1 cellular context compared by ENCODE assay signal in the genomic region with DNA sequence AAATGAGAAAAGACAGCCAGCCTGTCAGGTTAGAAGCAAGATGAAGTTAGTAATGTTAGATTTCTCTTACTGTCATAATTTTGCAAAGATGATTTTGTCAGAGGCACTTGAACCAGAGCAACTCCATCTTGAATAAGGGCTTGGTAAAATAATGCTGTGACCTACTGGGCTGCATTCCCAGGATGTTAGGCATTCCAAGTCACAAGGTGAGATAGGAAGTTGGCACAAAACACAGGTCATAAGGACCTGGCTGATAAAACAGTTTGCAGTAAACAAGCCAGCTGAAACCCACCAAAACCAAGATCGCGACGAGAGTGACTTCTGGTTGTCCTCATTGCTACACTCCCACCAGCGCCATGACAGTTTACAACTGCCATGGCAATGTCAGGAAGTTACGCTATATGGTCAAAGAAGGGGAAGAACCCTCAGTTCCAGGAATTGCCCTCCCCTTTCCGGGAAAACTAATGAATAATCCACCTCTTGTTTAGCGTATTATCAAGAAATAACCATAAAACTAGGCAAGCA.
A peak's percentile ranks its signal among the peaks of the same experiment; 100 is the strongest.
TF ChIP-seq lines count a peak whose summit lies in the region.

No MANE protein-coding gene starts in this region.

TF ChIP-seq in K562, 482 proteins besides CTCF, POLR2A, EP300 and RAD21 (continued from another document and continues in another):
- TF ChIP-seq, protein P1, sequence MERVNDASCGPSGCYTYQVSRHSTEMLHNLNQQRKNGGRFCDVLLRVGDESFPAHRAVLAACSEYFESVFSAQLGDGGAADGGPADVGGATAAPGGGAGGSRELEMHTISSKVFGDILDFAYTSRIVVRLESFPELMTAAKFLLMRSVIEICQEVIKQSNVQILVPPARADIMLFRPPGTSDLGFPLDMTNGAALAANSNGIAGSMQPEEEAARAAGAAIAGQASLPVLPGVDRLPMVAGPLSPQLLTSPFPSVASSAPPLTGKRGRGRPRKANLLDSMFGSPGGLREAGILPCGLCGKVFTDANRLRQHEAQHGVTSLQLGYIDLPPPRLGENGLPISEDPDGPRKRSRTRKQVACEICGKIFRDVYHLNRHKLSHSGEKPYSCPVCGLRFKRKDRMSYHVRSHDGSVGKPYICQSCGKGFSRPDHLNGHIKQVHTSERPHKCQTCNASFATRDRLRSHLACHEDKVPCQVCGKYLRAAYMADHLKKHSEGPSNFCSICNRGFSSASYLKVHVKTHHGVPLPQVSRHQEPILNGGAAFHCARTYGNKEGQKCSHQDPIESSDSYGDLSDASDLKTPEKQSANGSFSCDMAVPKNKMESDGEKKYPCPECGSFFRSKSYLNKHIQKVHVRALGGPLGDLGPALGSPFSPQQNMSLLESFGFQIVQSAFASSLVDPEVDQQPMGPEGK (CRISPR knock-in tag; IDR thresholded peaks at IDR 0.05; ENCODE audit: borderline replicate concordance) = peak; percentile 90; the same call in 1 of the 2 replicates
- TF ChIP-seq, protein P2, sequence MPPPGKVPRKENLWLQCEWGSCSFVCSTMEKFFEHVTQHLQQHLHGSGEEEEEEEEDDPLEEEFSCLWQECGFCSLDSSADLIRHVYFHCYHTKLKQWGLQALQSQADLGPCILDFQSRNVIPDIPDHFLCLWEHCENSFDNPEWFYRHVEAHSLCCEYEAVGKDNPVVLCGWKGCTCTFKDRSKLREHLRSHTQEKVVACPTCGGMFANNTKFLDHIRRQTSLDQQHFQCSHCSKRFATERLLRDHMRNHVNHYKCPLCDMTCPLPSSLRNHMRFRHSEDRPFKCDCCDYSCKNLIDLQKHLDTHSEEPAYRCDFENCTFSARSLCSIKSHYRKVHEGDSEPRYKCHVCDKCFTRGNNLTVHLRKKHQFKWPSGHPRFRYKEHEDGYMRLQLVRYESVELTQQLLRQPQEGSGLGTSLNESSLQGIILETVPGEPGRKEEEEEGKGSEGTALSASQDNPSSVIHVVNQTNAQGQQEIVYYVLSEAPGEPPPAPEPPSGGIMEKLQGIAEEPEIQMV (tag; conservative IDR thresholded peaks at IDR 0.05; ENCODE audit: low read depth) = peak; percentile 84
- TF ChIP-seq SIX5 (IDR thresholded peaks at IDR 0.05; ENCODE audit: borderline replicate concordance in 1 of 2, insufficient read depth in 1 of 2, low read depth in 1 of 2, low read length in 2 of 2) (no peak; a peak in 1 of 4 replicates), KLF13 (tag; IDR thresholded peaks at IDR 0.05; ENCODE audit: borderline replicate concordance, low read depth) (peak; percentile 85), ZNF175 (CRISPR knock-in tag; IDR thresholded peaks at IDR 0.05; ENCODE audit: low read depth) (peak; percentile 99), ZNF140 (CRISPR knock-in tag; IDR thresholded peaks at IDR 0.05) (0 out of 2 replicates have a peak, but pooled peaks have one; percentile 12), FOS (IDR thresholded peaks at IDR 0.05; ENCODE audit: extremely low read depth, insufficient read length) (no peak), ELF4 (CRISPR knock-in tag; IDR thresholded peaks at IDR 0.05) (0 out of 2 replicates have a peak, but pooled peaks have one; percentile 8), CBFA2T3 (IDR thresholded peaks at IDR 0.05) (no peak), PHF20 (IDR thresholded peaks at IDR 0.05; ENCODE audit: partially characterized antibody) (no peak), POLR2H (tag; IDR thresholded peaks at IDR 0.05; ENCODE audit: low read depth) (peak; percentile 80), PTTG1 (tag; IDR thresholded peaks at IDR 0.05; ENCODE audit: low read depth) (peak; percentile 97), ZNF589 (CRISPR knock-in tag; IDR thresholded peaks at IDR 0.05; ENCODE audit: low read depth) (peak; percentile 99), HDAC2 (IDR thresholded peaks at IDR 0.05) (peak; percentile 30; the same call in 1 of the 2 replicates), ZNF212 (CRISPR knock-in tag; IDR thresholded peaks at IDR 0.05) (peak; percentile 52; the same call in 1 of the 2 replicates), SRF (CRISPR knock-in tag; IDR thresholded peaks at IDR 0.05) (peak in 1 of 2 experiments; percentile 96; a peak in 2 of 4 replicates), STAT5A (IDR thresholded peaks at IDR 0.05; ENCODE audit: borderline replicate concordance, low read length) (peak; percentile 94), FOXK2 (conservative IDR thresholded peaks at IDR 0.05 in 1 of 2, IDR thresholded peaks at IDR 0.05 in 1 of 2; ENCODE audit: low read depth in 2 of 2) (peak in 1 of 2 experiments; percentile 67; a peak in 3 of 4 replicates), MBD2 (IDR thresholded peaks at IDR 0.05; ENCODE audit: borderline replicate concordance, low read depth) (no peak), ZNF707 (CRISPR knock-in tag; conservative IDR thresholded peaks at IDR 0.05) (no peak), XRCC5 (IDR thresholded peaks at IDR 0.05; ENCODE audit: low read depth, low read length) (no peak), PHB (CRISPR knock-in tag; IDR thresholded peaks at IDR 0.05) (no peak), ZKSCAN3 (CRISPR knock-in tag; IDR thresholded peaks at IDR 0.05) (no peak), ATF1 (CRISPR knock-in tag; IDR thresholded peaks at IDR 0.05) (no peak), ATF1 (tag; IDR thresholded peaks at IDR 0.05) (peak; percentile 56; the same call in 1 of the 2 replicates), ELF1 (tag; IDR thresholded peaks at IDR 0.05) (peak; percentile 34)
- TF ChIP-seq, protein P3, sequence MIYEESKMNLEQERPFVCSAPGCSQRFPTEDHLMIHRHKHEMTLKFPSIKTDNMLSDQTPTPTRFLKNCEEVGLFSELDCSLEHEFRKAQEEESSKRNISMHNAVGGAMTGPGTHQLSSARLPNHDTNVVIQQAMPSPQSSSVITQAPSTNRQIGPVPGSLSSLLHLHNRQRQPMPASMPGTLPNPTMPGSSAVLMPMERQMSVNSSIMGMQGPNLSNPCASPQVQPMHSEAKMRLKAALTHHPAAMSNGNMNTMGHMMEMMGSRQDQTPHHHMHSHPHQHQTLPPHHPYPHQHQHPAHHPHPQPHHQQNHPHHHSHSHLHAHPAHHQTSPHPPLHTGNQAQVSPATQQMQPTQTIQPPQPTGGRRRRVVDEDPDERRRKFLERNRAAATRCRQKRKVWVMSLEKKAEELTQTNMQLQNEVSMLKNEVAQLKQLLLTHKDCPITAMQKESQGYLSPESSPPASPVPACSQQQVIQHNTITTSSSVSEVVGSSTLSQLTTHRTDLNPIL (CRISPR knock-in tag; IDR thresholded peaks at IDR 0.05) = peak; percentile 90; the same call in 1 of the 2 replicates
- TF ChIP-seq, protein P4, sequence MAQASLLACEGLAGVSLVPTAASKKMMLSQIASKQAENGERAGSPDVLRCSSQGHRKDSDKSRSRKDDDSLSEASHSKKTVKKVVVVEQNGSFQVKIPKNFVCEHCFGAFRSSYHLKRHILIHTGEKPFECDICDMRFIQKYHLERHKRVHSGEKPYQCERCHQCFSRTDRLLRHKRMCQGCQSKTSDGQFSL (CRISPR knock-in tag; IDR thresholded peaks at IDR 0.05) = no peak
- TF ChIP-seq, protein P4 (tag; IDR thresholded peaks at IDR 0.05) = peak in 1 of 2 experiments; percentile 95; a peak in 2 of 4 replicates
- TF ChIP-seq, protein P5, sequence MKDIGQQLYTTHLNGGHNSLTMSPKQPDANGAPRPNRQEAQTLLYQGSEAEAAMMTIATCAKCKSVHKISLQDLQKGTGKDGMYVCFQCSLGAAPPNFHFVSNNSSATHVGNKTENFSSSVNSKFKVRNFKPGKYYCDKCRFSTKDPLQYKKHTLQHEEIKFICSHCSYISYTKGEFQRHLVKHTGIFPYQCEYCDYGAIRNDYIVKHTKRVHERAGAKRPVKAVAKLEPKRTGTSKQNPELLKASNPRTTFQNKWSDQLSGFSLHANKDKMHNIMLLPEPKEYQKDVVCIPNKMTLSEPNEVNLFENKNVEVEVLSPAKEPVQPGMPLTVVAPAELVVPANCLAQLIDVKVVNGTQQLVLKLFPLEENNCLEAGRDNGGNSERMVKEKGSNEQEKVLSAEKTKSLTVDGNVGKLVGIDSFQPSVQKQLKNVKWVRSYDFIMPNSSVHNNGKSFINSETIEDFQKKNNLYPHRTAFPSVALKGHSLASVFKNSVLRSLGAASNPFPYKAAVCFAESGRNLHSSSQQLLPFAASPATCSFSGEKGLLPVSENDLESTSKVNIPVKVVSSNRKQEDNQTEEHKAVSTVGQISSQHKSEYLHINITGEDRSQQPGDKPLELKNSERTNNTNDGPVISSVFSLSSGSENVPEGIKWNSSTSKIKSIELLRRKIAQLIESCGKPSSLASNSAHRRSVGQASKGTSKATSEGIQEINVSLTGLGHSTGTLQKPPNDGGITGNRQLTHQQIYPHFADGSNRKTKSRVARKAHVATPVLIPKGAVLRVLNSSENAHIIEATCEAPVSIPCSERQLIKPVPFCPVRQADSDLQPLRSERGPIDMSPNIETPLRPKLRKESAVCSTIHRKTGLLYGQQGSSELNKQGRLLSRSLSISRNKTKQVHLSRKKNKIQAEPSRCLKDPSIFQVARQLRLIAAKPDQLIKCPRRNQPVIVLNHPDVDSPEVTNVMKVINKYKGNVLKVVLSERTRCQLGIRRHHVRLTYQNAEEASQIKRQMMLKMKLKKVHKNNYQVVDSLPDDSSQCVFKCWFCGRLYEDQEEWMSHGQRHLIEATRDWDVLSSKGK (CRISPR knock-in tag; IDR thresholded peaks at IDR 0.05) = peak; percentile 73; the same call in 1 of the 2 replicates
- TF ChIP-seq, protein P6, sequence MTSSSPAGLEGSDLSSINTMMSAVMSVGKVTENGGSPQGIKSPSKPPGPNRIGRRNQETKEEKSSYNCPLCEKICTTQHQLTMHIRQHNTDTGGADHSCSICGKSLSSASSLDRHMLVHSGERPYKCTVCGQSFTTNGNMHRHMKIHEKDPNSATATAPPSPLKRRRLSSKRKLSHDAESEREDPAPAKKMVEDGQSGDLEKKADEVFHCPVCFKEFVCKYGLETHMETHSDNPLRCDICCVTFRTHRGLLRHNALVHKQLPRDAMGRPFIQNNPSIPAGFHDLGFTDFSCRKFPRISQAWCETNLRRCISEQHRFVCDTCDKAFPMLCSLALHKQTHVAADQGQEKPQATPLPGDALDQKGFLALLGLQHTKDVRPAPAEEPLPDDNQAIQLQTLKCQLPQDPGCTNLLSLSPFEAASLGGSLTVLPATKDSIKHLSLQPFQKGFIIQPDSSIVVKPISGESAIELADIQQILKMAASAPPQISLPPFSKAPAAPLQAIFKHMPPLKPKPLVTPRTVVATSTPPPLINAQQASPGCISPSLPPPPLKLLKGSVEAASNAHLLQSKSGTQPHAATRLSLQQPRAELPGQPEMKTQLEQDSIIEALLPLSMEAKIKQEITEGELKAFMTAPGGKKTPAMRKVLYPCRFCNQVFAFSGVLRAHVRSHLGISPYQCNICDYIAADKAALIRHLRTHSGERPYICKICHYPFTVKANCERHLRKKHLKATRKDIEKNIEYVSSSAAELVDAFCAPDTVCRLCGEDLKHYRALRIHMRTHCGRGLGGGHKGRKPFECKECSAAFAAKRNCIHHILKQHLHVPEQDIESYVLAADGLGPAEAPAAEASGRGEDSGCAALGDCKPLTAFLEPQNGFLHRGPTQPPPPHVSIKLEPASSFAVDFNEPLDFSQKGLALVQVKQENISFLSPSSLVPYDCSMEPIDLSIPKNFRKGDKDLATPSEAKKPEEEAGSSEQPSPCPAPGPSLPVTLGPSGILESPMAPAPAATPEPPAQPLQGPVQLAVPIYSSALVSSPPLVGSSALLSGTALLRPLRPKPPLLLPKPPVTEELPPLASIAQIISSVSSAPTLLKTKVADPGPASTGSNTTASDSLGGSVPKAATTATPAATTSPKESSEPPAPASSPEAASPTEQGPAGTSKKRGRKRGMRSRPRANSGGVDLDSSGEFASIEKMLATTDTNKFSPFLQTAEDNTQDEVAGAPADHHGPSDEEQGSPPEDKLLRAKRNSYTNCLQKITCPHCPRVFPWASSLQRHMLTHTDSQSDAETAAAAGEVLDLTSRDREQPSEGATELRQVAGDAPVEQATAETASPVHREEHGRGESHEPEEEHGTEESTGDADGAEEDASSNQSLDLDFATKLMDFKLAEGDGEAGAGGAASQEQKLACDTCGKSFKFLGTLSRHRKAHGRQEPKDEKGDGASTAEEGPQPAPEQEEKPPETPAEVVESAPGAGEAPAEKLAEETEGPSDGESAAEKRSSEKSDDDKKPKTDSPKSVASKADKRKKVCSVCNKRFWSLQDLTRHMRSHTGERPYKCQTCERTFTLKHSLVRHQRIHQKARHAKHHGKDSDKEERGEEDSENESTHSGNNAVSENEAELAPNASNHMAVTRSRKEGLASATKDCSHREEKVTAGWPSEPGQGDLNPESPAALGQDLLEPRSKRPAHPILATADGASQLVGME (CRISPR knock-in tag; IDR thresholded peaks at IDR 0.05) = peak; percentile 86; the same call in 1 of the 2 replicates
- TF ChIP-seq, protein P7, sequence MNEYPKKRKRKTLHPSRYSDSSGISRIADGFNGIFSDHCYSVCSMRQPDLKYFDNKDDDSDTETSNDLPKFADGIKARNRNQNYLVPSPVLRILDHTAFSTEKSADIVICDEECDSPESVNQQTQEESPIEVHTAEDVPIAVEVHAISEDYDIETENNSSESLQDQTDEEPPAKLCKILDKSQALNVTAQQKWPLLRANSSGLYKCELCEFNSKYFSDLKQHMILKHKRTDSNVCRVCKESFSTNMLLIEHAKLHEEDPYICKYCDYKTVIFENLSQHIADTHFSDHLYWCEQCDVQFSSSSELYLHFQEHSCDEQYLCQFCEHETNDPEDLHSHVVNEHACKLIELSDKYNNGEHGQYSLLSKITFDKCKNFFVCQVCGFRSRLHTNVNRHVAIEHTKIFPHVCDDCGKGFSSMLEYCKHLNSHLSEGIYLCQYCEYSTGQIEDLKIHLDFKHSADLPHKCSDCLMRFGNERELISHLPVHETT (CRISPR knock-in tag; conservative IDR thresholded peaks at IDR 0.05 in 1 of 2, IDR thresholded peaks at IDR 0.05 in 1 of 2) = peak in 1 of 2 experiments; percentile 96; a peak in 2 of 4 replicates
- TF ChIP-seq, protein P8, sequence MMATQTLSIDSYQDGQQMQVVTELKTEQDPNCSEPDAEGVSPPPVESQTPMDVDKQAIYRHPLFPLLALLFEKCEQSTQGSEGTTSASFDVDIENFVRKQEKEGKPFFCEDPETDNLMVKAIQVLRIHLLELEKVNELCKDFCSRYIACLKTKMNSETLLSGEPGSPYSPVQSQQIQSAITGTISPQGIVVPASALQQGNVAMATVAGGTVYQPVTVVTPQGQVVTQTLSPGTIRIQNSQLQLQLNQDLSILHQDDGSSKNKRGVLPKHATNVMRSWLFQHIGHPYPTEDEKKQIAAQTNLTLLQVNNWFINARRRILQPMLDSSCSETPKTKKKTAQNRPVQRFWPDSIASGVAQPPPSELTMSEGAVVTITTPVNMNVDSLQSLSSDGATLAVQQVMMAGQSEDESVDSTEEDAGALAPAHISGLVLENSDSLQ (IDR thresholded peaks at IDR 0.05) = peak; percentile 33; the same call in 1 of the 2 replicates
- TF ChIP-seq, protein P9, sequence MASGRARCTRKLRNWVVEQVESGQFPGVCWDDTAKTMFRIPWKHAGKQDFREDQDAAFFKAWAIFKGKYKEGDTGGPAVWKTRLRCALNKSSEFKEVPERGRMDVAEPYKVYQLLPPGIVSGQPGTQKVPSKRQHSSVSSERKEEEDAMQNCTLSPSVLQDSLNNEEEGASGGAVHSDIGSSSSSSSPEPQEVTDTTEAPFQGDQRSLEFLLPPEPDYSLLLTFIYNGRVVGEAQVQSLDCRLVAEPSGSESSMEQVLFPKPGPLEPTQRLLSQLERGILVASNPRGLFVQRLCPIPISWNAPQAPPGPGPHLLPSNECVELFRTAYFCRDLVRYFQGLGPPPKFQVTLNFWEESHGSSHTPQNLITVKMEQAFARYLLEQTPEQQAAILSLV (tag; IDR thresholded peaks at IDR 0.05) = peak; percentile 91
- TF ChIP-seq, protein P10, sequence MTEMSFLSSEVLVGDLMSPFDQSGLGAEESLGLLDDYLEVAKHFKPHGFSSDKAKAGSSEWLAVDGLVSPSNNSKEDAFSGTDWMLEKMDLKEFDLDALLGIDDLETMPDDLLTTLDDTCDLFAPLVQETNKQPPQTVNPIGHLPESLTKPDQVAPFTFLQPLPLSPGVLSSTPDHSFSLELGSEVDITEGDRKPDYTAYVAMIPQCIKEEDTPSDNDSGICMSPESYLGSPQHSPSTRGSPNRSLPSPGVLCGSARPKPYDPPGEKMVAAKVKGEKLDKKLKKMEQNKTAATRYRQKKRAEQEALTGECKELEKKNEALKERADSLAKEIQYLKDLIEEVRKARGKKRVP (CRISPR knock-in tag; IDR thresholded peaks at IDR 0.05) = peak; percentile 37
